39 cellular contexts compared by ENCODE assay signal in genomic region chr3:140931-141330, GRCh38. TPM values are rescaled to one million over a fixed set of nuclear protein-coding genes. Genes with fewer than 3 reads are reported as not detected.
"Had no signal": no experiment of that assay in that cellular context is flagged by ENCODE, and none has a peak within 500 bp of the region (broad histone marks: within the 10 kb centered on the region; RNA-seq: fewer than 3 reads in every experiment).

No MANE protein-coding gene starts in this region.

- FAIRE-seq: astrocyte, bronchial epithelial cell had no signal

- H3K27me3 ChIP-seq: adrenal gland, ascending aorta, body of pancreas, brain microvascular endothelial cell, breast epithelium, cardiac muscle cell had no signal

- H3K4me1 Mint-ChIP-seq: activated naive CD4-positive, alpha-beta T cell treated with anti-CD3 and anti-CD28 coated beads, Interleukin-2, amount 10 ng/mL, durations not matched to agents 7 days and 5 days; activated naive CD4-positive, alpha-beta T cell treated with anti-CD3 and anti-CD28 coated beads, Interleukin-2, amount 50 U/mL, for 24 hours; activated naive CD8-positive, alpha-beta T cell treated with anti-CD3 and anti-CD28 coated beads for 36 hours; activated naive CD8-positive, alpha-beta T cell treated with anti-CD3 and anti-CD28 coated beads, Interleukin-2, amount 10 ng/mL, durations not matched to agents 7 days and 5 days; activated naive CD8-positive, alpha-beta T cell treated with anti-CD3 and anti-CD28 coated beads, Interleukin-2, amount 50 U/mL, for 24 hours; activated T-helper 17 cell treated with anti-CD3 and anti-CD28 coated beads, Interleukin-2, amount 50 U/mL, for 72 hours; central memory CD8-positive, alpha-beta T cell had no signal

- DNase-seq: activated effector memory CD4-positive, alpha-beta T cell treated with anti-CD3 and anti-CD28 coated beads, Interleukin-2, amount 50 U/mL, for 16 hours; activated effector memory CD4-positive, alpha-beta T cell treated with Interleukin-2 at 50 U/mL for 16 hours; activated gamma-delta T cell; activated gamma-delta T cell treated with Interleukin-2 at 50 U/mL for 16 hours; activated naive CD4-positive, alpha-beta T cell; activated naive CD4-positive, alpha-beta T cell treated with anti-CD3 and anti-CD28 coated beads for 36 hours; activated naive CD4-positive, alpha-beta T cell treated with anti-CD3 and anti-CD28 coated beads, Interleukin-2, amount 10 ng/mL, durations not matched to agents 7 days and 5 days; activated naive CD4-positive, alpha-beta T cell treated with anti-CD3 and anti-CD28 coated beads, Interleukin-2, amount 50 U/mL, for 16 hours; activated naive CD4-positive, alpha-beta T cell treated with Interleukin-2 at 50 U/mL for 16 hours; activated naive CD8-positive, alpha-beta T cell treated with anti-CD3 and anti-CD28 coated beads for 36 hours; activated naive CD8-positive, alpha-beta T cell treated with anti-CD3 and anti-CD28 coated beads, Interleukin-2, amount 10 ng/mL, durations not matched to agents 7 days and 5 days; activated naive CD8-positive, alpha-beta T cell treated with anti-CD3 and anti-CD28 coated beads, Interleukin-2, amount 50 U/mL, for 24 hours; activated T-cell treated with anti-CD3 and anti-CD28 coated beads, Interleukin-2, amount 50 U/mL, for 1 hour; activated T-cell treated with anti-CD3 and anti-CD28 coated beads, Interleukin-2, amount 50 U/mL, for 24 hours; activated T-cell treated with anti-CD3 and anti-CD28 coated beads, Interleukin-2, amount 50 U/mL, for 48 hours; activated T-cell treated with anti-CD3 and anti-CD28 coated beads, Interleukin-2, amount 50 U/mL, for 72 hours; adrenal gland; amniotic stem cell; amygdala; aorta; body of pancreas; brain microvascular endothelial cell; caudate nucleus; central memory CD4-positive, alpha-beta T cell; cerebellar nuclear complex had no signal

- H3K4me3 Mint-ChIP-seq: activated naive CD4-positive, alpha-beta T cell treated with anti-CD3 and anti-CD28 coated beads for 36 hours; activated naive CD4-positive, alpha-beta T cell treated with anti-CD3 and anti-CD28 coated beads, Interleukin-2, amount 10 ng/mL, durations not matched to agents 7 days and 5 days; activated naive CD4-positive, alpha-beta T cell treated with anti-CD3 and anti-CD28 coated beads, Interleukin-2, amount 50 U/mL, for 24 hours; activated naive CD8-positive, alpha-beta T cell; activated naive CD8-positive, alpha-beta T cell treated with anti-CD3 and anti-CD28 coated beads for 36 hours; activated naive CD8-positive, alpha-beta T cell treated with anti-CD3 and anti-CD28 coated beads, Interleukin-2, amount 10 ng/mL, durations not matched to agents 7 days and 5 days; activated naive CD8-positive, alpha-beta T cell treated with anti-CD3 and anti-CD28 coated beads, Interleukin-2, amount 50 U/mL, for 24 hours; activated T-cell treated with anti-CD3 and anti-CD28 coated beads, Interleukin-2, amount 50 U/mL, for 24 hours; activated T-cell treated with anti-CD3 and anti-CD28 coated beads, Interleukin-2, amount 50 U/mL, for 72 hours; activated T-helper 1 cell treated with anti-CD3 and anti-CD28 coated beads, Interleukin-12 subunit alpha, Interleukin-12 subunit beta, Interleukin-2, Interleukin-4 antibody, amounts not matched to agents 30 ng/mL and 10 ng/mL and 1 ng/mL, durations not matched to agents 14 hours and 24 hours and 36 hours; activated T-helper 17 cell treated with anti-CD3 and anti-CD28 coated beads, Interleukin-2, amount 50 U/mL, for 72 hours; brain; central memory CD8-positive, alpha-beta T cell had no signal

- H3K9me3 Mint-ChIP-seq: activated naive CD4-positive, alpha-beta T cell treated with anti-CD3 and anti-CD28 coated beads, Interleukin-2, amount 10 ng/mL, durations not matched to agents 7 days and 5 days; activated naive CD4-positive, alpha-beta T cell treated with anti-CD3 and anti-CD28 coated beads, Interleukin-2, amount 50 U/mL, for 24 hours; activated T-cell treated with anti-CD3 and anti-CD28 coated beads, Interleukin-2, amount 50 U/mL, for 24 hours; activated T-helper 1 cell treated with anti-CD3 and anti-CD28 coated beads, Interleukin-12 subunit alpha, Interleukin-12 subunit beta, Interleukin-2, Interleukin-4 antibody, amounts not matched to agents 30 ng/mL and 10 ng/mL and 1 ng/mL, durations not matched to agents 14 hours and 24 hours and 36 hours had no signal

- H3K27ac ChIP-seq: adrenal gland, ascending aorta, body of pancreas, brain microvascular endothelial cell, cardiac muscle cell had no signal

- H3K36me3 ChIP-seq: adrenal gland, ascending aorta, brain microvascular endothelial cell, breast epithelium, cardiac muscle cell had no signal

- H3K36me3 Mint-ChIP-seq: activated naive CD4-positive, alpha-beta T cell treated with anti-CD3 and anti-CD28 coated beads, Interleukin-2, amount 10 ng/mL, durations not matched to agents 7 days and 5 days; activated naive CD4-positive, alpha-beta T cell treated with anti-CD3 and anti-CD28 coated beads, Interleukin-2, amount 50 U/mL, for 24 hours; activated naive CD4-positive, alpha-beta T cell treated with anti-CD3 and anti-CD28 coated beads, Interleukin-2, amount 50 U/mL, for 72 hours; activated naive CD8-positive, alpha-beta T cell; activated naive CD8-positive, alpha-beta T cell treated with anti-CD3 and anti-CD28 coated beads for 36 hours; activated naive CD8-positive, alpha-beta T cell treated with anti-CD3 and anti-CD28 coated beads, Interleukin-2, amount 10 ng/mL, durations not matched to agents 7 days and 5 days; brain had no signal

- H3K27me3 Mint-ChIP-seq: activated naive CD4-positive, alpha-beta T cell treated with anti-CD3 and anti-CD28 coated beads, Interleukin-2, amount 10 ng/mL, durations not matched to agents 7 days and 5 days; activated naive CD4-positive, alpha-beta T cell treated with anti-CD3 and anti-CD28 coated beads, Interleukin-2, amount 50 U/mL, for 24 hours; activated naive CD8-positive, alpha-beta T cell; activated naive CD8-positive, alpha-beta T cell treated with anti-CD3 and anti-CD28 coated beads for 36 hours; activated naive CD8-positive, alpha-beta T cell treated with anti-CD3 and anti-CD28 coated beads, Interleukin-2, amount 10 ng/mL, durations not matched to agents 7 days and 5 days; activated naive CD8-positive, alpha-beta T cell treated with anti-CD3 and anti-CD28 coated beads, Interleukin-2, amount 50 U/mL, for 24 hours; brain; central memory CD8-positive, alpha-beta T cell had no signal

- H3K4me1 ChIP-seq: adrenal gland, ascending aorta, body of pancreas, breast epithelium had no signal

- H3K4me3 ChIP-seq: adrenal gland, ascending aorta, body of pancreas, breast epithelium, cardiac muscle cell had no signal

- H3K9me3 ChIP-seq: adrenal gland, ascending aorta, body of pancreas, breast epithelium had no signal

- H3K27ac Mint-ChIP-seq: activated naive CD4-positive, alpha-beta T cell treated with anti-CD3 and anti-CD28 coated beads for 36 hours; activated naive CD4-positive, alpha-beta T cell treated with anti-CD3 and anti-CD28 coated beads, Interleukin-2, amount 10 ng/mL, durations not matched to agents 7 days and 5 days; activated naive CD4-positive, alpha-beta T cell treated with anti-CD3 and anti-CD28 coated beads, Interleukin-2, amount 50 U/mL, for 24 hours; activated naive CD4-positive, alpha-beta T cell treated with anti-CD3 and anti-CD28 coated beads, Interleukin-2, amount 50 U/mL, for 72 hours; activated naive CD8-positive, alpha-beta T cell; activated naive CD8-positive, alpha-beta T cell treated with anti-CD3 and anti-CD28 coated beads for 36 hours; activated naive CD8-positive, alpha-beta T cell treated with anti-CD3 and anti-CD28 coated beads, Interleukin-2, amount 10 ng/mL, durations not matched to agents 7 days and 5 days; activated naive CD8-positive, alpha-beta T cell treated with anti-CD3 and anti-CD28 coated beads, Interleukin-2, amount 50 U/mL, for 24 hours; activated T-cell treated with anti-CD3 and anti-CD28 coated beads, Interleukin-2, amount 50 U/mL, for 24 hours; activated T-cell treated with anti-CD3 and anti-CD28 coated beads, Interleukin-2, amount 50 U/mL, for 72 hours; activated T-helper 1 cell treated with anti-CD3 and anti-CD28 coated beads, Interleukin-12 subunit alpha, Interleukin-12 subunit beta, Interleukin-2, Interleukin-4 antibody, amounts not matched to agents 30 ng/mL and 10 ng/mL and 1 ng/mL, durations not matched to agents 14 hours and 24 hours and 36 hours; activated T-helper 17 cell treated with anti-CD3 and anti-CD28 coated beads, Interleukin-2, amount 50 U/mL, for 72 hours; activated T-helper 2 cell treated with anti-CD3 and anti-CD28 coated beads, Interferon-gamma antibody, Interleukin-2, Interleukin-4, amounts not matched to agents 10 μg/mL and 5 μg/mL and 100 μg/mL, durations not matched to agents 14 hours and 24 hours and 36 hours; brain had no signal

- ATAC-seq: activated naive CD4-positive, alpha-beta T cell treated with anti-CD3 and anti-CD28 coated beads, Interleukin-2, amount 50 U/mL, for 72 hours; activated naive CD8-positive, alpha-beta T cell treated with anti-CD3 and anti-CD28 coated beads, Interleukin-2, amount 50 U/mL, for 24 hours; activated T-cell treated with anti-CD3 and anti-CD28 coated beads, Interleukin-2, amount 50 U/mL, for 72 hours; activated T-helper 17 cell treated with anti-CD3 and anti-CD28 coated beads, Interleukin-2, amount 50 U/mL, for 72 hours; body of pancreas had no signal

RNA-seq across cellular contexts. Expression of gene CHL1, which starts 55.6 kb away (rescaled TPM):
- total RNA-seq: activated naive CD4-positive, alpha-beta T cell treated with anti-CD3 and anti-CD28 coated beads for 36 hours; activated naive CD4-positive, alpha-beta T cell treated with anti-CD3 and anti-CD28 coated beads, Interleukin-2, amount 50 U/mL, for 72 hours; activated naive CD8-positive, alpha-beta T cell treated with anti-CD3 and anti-CD28 coated beads for 36 hours; activated naive CD8-positive, alpha-beta T cell treated with anti-CD3 and anti-CD28 coated beads, Interleukin-2, amount 10 ng/mL, durations not matched to agents 7 days and 5 days; activated T-cell treated with anti-CD3 and anti-CD28 coated beads, Interleukin-2, amount 50 U/mL, for 72 hours; activated T-helper 1 cell treated with anti-CD3 and anti-CD28 coated beads, Interleukin-12 subunit alpha, Interleukin-12 subunit beta, Interleukin-2, Interleukin-4 antibody, amounts not matched to agents 30 ng/mL and 10 ng/mL and 1 ng/mL, durations not matched to agents 14 hours and 24 hours and 36 hours; activated T-helper 17 cell treated with anti-CD3 and anti-CD28 coated beads, Interleukin-2, amount 50 U/mL, for 72 hours; activated T-helper 2 cell treated with anti-CD3 and anti-CD28 coated beads, Interferon-gamma antibody, Interleukin-2, Interleukin-4, amounts not matched to agents 10 μg/mL and 5 μg/mL and 100 μg/mL, durations not matched to agents 14 hours and 24 hours and 36 hours; astrocyte; chondrocyte had no signal
- polyA plus RNA-seq: cardiac muscle cell had no signal
